In the genomic region with DNA sequence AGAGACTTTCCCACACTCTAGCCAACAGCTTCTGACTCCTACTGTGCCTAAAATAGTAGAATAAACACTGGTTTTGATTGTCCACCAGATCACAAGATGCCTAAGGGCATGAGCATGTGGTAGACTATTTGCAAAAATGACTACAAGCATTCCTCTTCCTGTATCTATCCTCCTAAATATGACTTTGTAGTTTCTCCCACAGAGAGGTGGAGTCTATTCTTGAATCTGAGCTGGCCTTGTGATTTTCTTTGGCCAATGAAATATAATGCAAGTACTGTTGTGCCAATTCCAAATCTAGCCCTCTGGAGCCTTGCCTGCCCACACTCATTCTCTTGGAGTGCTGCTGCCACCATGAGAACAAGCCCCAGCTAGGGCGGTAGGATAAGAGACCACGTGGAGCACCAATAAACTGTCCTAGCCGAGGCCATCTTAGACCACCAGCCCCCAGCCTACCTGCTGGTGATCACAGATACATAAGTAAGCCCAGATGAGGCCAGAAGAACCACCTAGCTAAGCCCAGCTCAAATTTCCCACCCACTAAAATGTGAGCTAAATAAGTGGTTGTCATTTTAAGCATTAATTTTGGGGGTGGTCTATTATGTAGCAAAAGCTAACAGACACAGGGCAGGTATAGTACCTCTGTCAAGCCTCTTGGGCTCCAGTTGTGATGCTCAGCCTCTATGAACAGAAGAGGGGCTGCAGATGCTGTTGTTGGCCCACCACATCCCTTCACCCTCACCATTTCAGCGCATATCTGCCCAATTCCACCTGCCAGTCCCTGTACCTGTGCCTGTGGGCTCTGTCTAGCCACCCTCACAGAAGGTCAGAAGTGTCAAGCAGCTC, we compare ENCODE assay signal across 10 cellular contexts. TPM values are rescaled to one million over a fixed set of nuclear protein-coding genes. Genes with fewer than 3 reads are reported as not detected.
DNase-seq lines count a peak whose midpoint lies in the region; ATAC-seq and TF ChIP-seq lines count a peak whose summit lies in the region.
"Had no signal": no experiment of that assay in that cellular context is flagged by ENCODE, and none has a peak within 500 bp of the region (broad histone marks: within the 10 kb centered on the region; RNA-seq: fewer than 3 reads in every experiment).

No MANE protein-coding gene starts in this region.

- 100% methylated on average over 4 of the region's 4 CpGs for WGBS in mammary epithelial cell (ENCODE audit: low coverage, missing lambda C conversion rate)

- no peak overlapping the region for H3K9ac ChIP-seq in mammary epithelial cell (ENCODE audit: insufficient read depth, low read length)

- H3K9me3 ChIP-seq in mammary epithelial cell (replicated peaks; ENCODE audit: insufficient read depth, low read length): peaks cover 5% of the 10 kb centered on the region

- dilution Hi-C loops in mammary epithelial cell (cut with HindIII; ENCODE audit: low sequenced_read_pairs): no loop called here

- no peaks in the 10 kb centered on the region for H3K27me3 ChIP-seq in mammary epithelial cell (ENCODE audit: insufficient read depth, low read length)

- TF ChIP-seq CTCF in mammary epithelial cell (conservative IDR thresholded peaks at IDR 0.05 in 1 of 2, IDR thresholded peaks at IDR 0.05 in 1 of 2; ENCODE audit: extremely low read depth in 1 of 2, insufficient read depth in 1 of 2, low read depth in 1 of 2, low read length in 2 of 2): no peak

- H3K4me2 ChIP-seq in mammary epithelial cell (ENCODE audit: insufficient read depth, low read depth, low read length): no peak overlapping the region

- ATAC-seq in HG03521 (IDR thresholded peaks at IDR 0.05; ENCODE audit: unreplicated experiment): no peak
- no peak for ATAC-seq in GM19351 (IDR thresholded peaks at IDR 0.05; ENCODE audit: unreplicated experiment)
- no peak for ATAC-seq in GM21723 (IDR thresholded peaks at IDR 0.05; ENCODE audit: unreplicated experiment)

- DNase-seq in AG08395 (ENCODE audit: low spot score): peak; percentile 70
- peak; percentile 79 for DNase-seq in HT1080 (ENCODE audit: low read depth)
- DNase-seq in mammary epithelial cell: peak; percentile 90
- peak; percentile 39 for DNase-seq in mesenteric fat pad (ENCODE audit: low spot score)
- DNase-seq in activated CD4-positive, alpha-beta T cell treated with anti-CD3 and anti-CD28 coated beads, Interleukin-2, amount 50 U/mL, for 1 hour: no peak
- DNase-seq: COR-L47 had no signal

- no peaks in the 10 kb centered on the region for H3K79me2 ChIP-seq in mammary epithelial cell (ENCODE audit: insufficient read depth, low read length)

- BruUV-seq in mammary epithelial cell (replicated peaks; lab: Mats Ljungman, UMichigan): no TSS peak

- intact Hi-C loops in mammary epithelial cell (cut with micrococcal nuclease): no loop called here

- in situ Hi-C loops in mammary epithelial cell (cut with MboI; ENCODE audit: low sequenced_read_pairs in 2 of 2): loop anchor here in 1 of 2 donors (25.0 kb wide), 1 partner anchor 238 kb away; no protein-coding TSS in a partner anchor

- no peak overlapping the region for H3K4me3 ChIP-seq in mammary epithelial cell (replicated peaks in 1 of 3; ENCODE audit: insufficient read depth in 1 of 3, low read depth in 2 of 3, low read length in 3 of 3)
- H3K4me3 ChIP-seq: SK-N-MC had no signal

- H3K36me3 ChIP-seq in mammary epithelial cell (ENCODE audit: insufficient read depth, low read length): no peaks in the 10 kb centered on the region

- H4K20me1 ChIP-seq in mammary epithelial cell (ENCODE audit: insufficient read depth, low read length): no peaks in the 10 kb centered on the region

- H3K4me1 ChIP-seq in mammary epithelial cell (ENCODE audit: insufficient read depth, low read length): peaks cover 9% of the 10 kb centered on the region

- peak overlapping the region; percentile 22 for H3K27ac ChIP-seq in mammary epithelial cell (ENCODE audit: insufficient read depth, low read depth, low read length)
- H3K27ac ChIP-seq: SK-N-MC had no signal

- H2AFZ ChIP-seq in mammary epithelial cell (ENCODE audit: low read depth, low read length): no peak overlapping the region

- CTCF ChIA-PET in mammary epithelial cell (lab: Charles Lee; ENCODE audit: low non-redundant PET): interaction anchor here (0.5 kb wide), 1 partner anchor 493 kb away, joined by 5 read pairs; no protein-coding TSS in a partner anchor

RNA-seq across cellular contexts. Expression of a gene that starts 17.9 kb away (rescaled TPM):
- 53.0 and 70.7 TPM in 2 replicates for total RNA-seq in HT1080 (2014; rRNA removed; shearing (Covaris generic))
- polyA plus RNA-seq in HT1080 (2015; cell fraction: cytosol; rRNA removed): 142 and 183 TPM in 2 replicates
- 252 and 370 TPM in 2 replicates for polyA plus RNA-seq in HT1080 (2015; cell fraction: nucleus; rRNA removed)
- total RNA-seq in mammary epithelial cell: 100 to 1,000 TPM; 169 to 373 TPM
- 140 TPM for polyA plus RNA-seq in mammary epithelial cell
- 99.0 TPM for polyA minus RNA-seq in mammary epithelial cell
- total RNA-seq in mesenteric fat pad: 477 TPM
